ENCODE assay signal across 1 cellular context in the genomic region with DNA sequence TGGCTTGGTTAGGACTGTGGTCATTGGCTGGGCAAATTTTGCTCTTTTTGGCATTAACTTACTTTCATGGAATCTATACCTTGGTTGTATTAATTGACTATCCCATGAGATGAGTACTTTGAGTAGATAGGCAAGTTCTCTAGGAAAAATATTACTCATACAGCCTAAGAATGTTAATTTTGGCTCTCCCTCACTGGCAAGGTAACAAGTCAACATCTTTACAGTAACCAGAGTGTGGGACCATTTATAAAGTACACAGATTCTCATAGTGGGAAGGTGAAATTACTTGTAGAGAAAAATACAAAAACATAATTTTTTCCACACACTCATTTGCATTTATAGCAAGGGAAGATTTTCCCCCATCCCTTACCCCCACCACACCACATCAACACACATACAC.
TF ChIP-seq lines count a peak whose summit lies in the region.

No MANE protein-coding gene starts in this region.

TF ChIP-seq in IMR-90, 13 proteins besides CTCF, POLR2A, EP300 and RAD21 (continued from another document):
- TF ChIP-seq NFE2L2 (IDR thresholded peaks at IDR 0.05; ENCODE audit: low read depth, low read length), result no peak
- no peak for TF ChIP-seq CEBPB (IDR thresholded peaks at IDR 0.05; ENCODE audit: low read depth, low read length)
- no peak for TF ChIP-seq MAZ (IDR thresholded peaks at IDR 0.05; ENCODE audit: borderline replicate concordance, low read depth, low read length)
- no peak for TF ChIP-seq ELK1 (IDR thresholded peaks at IDR 0.05; ENCODE audit: borderline replicate concordance, low read depth, low read length)
- no peak for TF ChIP-seq BHLHE40 (IDR thresholded peaks at IDR 0.05; ENCODE audit: low read depth, low read length)
- no peak for TF ChIP-seq CHD1 (IDR thresholded peaks at IDR 0.05; ENCODE audit: low read depth, low read length)
- TF ChIP-seq MXI1 (IDR thresholded peaks at IDR 0.05; ENCODE audit: borderline replicate concordance, low read depth, low read length), result no peak
- TF ChIP-seq FOS (IDR thresholded peaks at IDR 0.05; ENCODE audit: low read depth, low read length), result no peak
- no peak for TF ChIP-seq SMC3 (IDR thresholded peaks at IDR 0.05; ENCODE audit: low read depth, low read length)
